In genomic region chr6:36676142-36677058, GRCh38 we compare ENCODE assay signal across 8 cellular contexts. TPM values are rescaled to one million over a fixed set of nuclear protein-coding genes. Genes with fewer than 3 reads are reported as not detected.
A peak's percentile ranks its signal among the peaks of the same experiment; 100 is the strongest.
DNase-seq lines count a peak whose midpoint lies in the region; ATAC-seq, FAIRE-seq and TF ChIP-seq lines count a peak whose summit lies in the region.

No MANE protein-coding gene starts in this region.

- H3K4me3 Mint-ChIP-seq in activated T-cell treated with anti-CD3 and anti-CD28 coated beads, Interleukin-2, amount 50 U/mL, for 72 hours = peak overlapping the region; percentile 65 to 81
- peak overlapping the region in 1 of 3 donors; percentile 96 for H3K4me3 Mint-ChIP-seq in T-cell

- peaks cover 3 to 5% of the 10 kb centered on the region in 2 donors for H3K36me3 Mint-ChIP-seq in activated T-cell treated with anti-CD3 and anti-CD28 coated beads, Interleukin-2, amount 50 U/mL, for 72 hours (ENCODE audit: insufficient read depth in 2 of 2)
- no peaks in the 10 kb centered on the region for H3K36me3 Mint-ChIP-seq in T-cell

- no peaks in the 10 kb centered on the region for H3K9me3 Mint-ChIP-seq in activated T-cell treated with anti-CD3 and anti-CD28 coated beads, Interleukin-2, amount 50 U/mL, for 72 hours
- no peaks in the 10 kb centered on the region for H3K9me3 Mint-ChIP-seq in T-cell

- no peak for TF ChIP-seq EP300 in gastroesophageal sphincter (IDR thresholded peaks at IDR 0.05)

- no peak for ATAC-seq in activated T-cell treated with anti-CD3 and anti-CD28 coated beads, Interleukin-2, amount 50 U/mL, for 72 hours (replicated peaks in 1 of 2)
- ATAC-seq in T-cell (replicated peaks in 1 of 4) (no peak), gastroesophageal sphincter (no peak), HG02884 (IDR thresholded peaks at IDR 0.05; ENCODE audit: unreplicated experiment) (no peak)

- FAIRE-seq in HTR-8/SVneo (lab: Jason Lieb, UNC) = no peak

- peaks cover 8% of the 10 kb centered on the region for H3K27me3 Mint-ChIP-seq in activated T-cell treated with anti-CD3 and anti-CD28 coated beads, Interleukin-2, amount 50 U/mL, for 72 hours (ENCODE audit: low read depth)
- H3K27me3 Mint-ChIP-seq in T-cell = no peaks in the 10 kb centered on the region

- no peak for DNase-seq in activated T-cell treated with anti-CD3 and anti-CD28 coated beads, Interleukin-2, amount 50 U/mL, for 72 hours
- DNase-seq in activated T-cell treated with anti-CD3 and anti-CD28 coated beads, Interleukin-2, amount 50 U/mL, for 1 hour = no peak
- no peak for DNase-seq in T-cell
- no peak for DNase-seq in testis
- no peak for DNase-seq in NCI-H1048 (lab: John Stamatoyannopoulos, UW)
- no peak for DNase-seq in HTR-8/SVneo (ENCODE audit: insufficient read length, low spot score)

- peaks cover 46% of the 10 kb centered on the region for H3K4me1 Mint-ChIP-seq in activated T-cell treated with anti-CD3 and anti-CD28 coated beads, Interleukin-2, amount 50 U/mL, for 72 hours (ENCODE audit: low read depth)
- peaks cover 32 to 35% (median 34%) of the 10 kb centered on the region in 3 donors for H3K4me1 Mint-ChIP-seq in T-cell

- H3K36me3 ChIP-seq in gastroesophageal sphincter (no peaks in the 10 kb centered on the region), testis (ENCODE audit: low read depth, missing control alignments) (no peaks in the 10 kb centered on the region)

- TF ChIP-seq POLR2A in gastroesophageal sphincter (IDR thresholded peaks at IDR 0.05) (no peak), testis (IDR thresholded peaks at IDR 0.05) (no peak)

- H3K9me3 ChIP-seq in gastroesophageal sphincter (no peaks in the 10 kb centered on the region), testis (no peaks in the 10 kb centered on the region)

- WGBS in gastroesophageal sphincter (ENCODE audit: low coverage in 1 of 2), 2 donors = 61 to 66% methylated on average over 2 to 3 of the region's 4 CpGs
- 74 to 82% methylated on average over 4 of the region's 4 CpGs for WGBS in testis, 2 donors

- no peak for TF ChIP-seq CTCF in gastroesophageal sphincter (IDR thresholded peaks at IDR 0.05)
- no peak for TF ChIP-seq CTCF in testis (IDR thresholded peaks at IDR 0.05)

- CTCF ChIA-PET in T-cell (lab: Charles Lee) = interaction anchor here in 1 of 2 donors (0.6 to 0.7 kb wide), 2 partner anchors 68 to 105 kb away, joined by 3 read pairs; no protein-coding TSS in a partner anchor

- H3K4me3 ChIP-seq in gastroesophageal sphincter (peak overlapping the region in 1 of 2 donors; percentile 18), testis (no peak overlapping the region)

- H3K27ac ChIP-seq in gastroesophageal sphincter = peak overlapping the region in 3 of 4 donors; percentile 96
- peak overlapping the region; percentile 72 to 98 for H3K27ac ChIP-seq in testis

- intact Hi-C loops in testis (cut with DNase I; ENCODE audit: low total_unique reads) = no loop called here

- H3K27me3 ChIP-seq in gastroesophageal sphincter (no peaks in the 10 kb centered on the region), testis (no peaks in the 10 kb centered on the region)

- H3K4me1 ChIP-seq in gastroesophageal sphincter (peaks cover 3 to 35% (median 18%) of the 10 kb centered on the region in 3 donors), testis (peaks cover 27% of the 10 kb centered on the region)

- POLR2A ChIA-PET in T-cell (lab: Charles Lee) = interaction anchor here (0.6 kb wide), 2 partner anchors 70 to 750 kb away, joined by 3 to 4 read pairs; no protein-coding TSS in a partner anchor

- peak overlapping the region; percentile 17 for H3K27ac Mint-ChIP-seq in activated T-cell treated with anti-CD3 and anti-CD28 coated beads, Interleukin-2, amount 50 U/mL, for 72 hours
- peak overlapping the region; percentile 78 to 80 for H3K27ac Mint-ChIP-seq in T-cell

RNA-seq across cellular contexts. Expression of gene CDKN1A, which starts 2.1 kb away (rescaled TPM):
- total RNA-seq in activated T-cell treated with anti-CD3 and anti-CD28 coated beads, Interleukin-2, amount 50 U/mL, for 72 hours = 10 to 100 TPM; 59.9 to 60.4 TPM
- total RNA-seq in T-cell = 10 to 100 TPM in 4 of 5 donors, 1 to 10 TPM in 1; 9.6 to 88.9 (median 11.8) TPM
- total RNA-seq in gastroesophageal sphincter = 100 to 1,000 TPM in 1 of 4 donors, 10 to 100 TPM in 3; 49.7 to 137 (median 81.7) TPM
- 100 to 1,000 TPM; 154 TPM for total RNA-seq in testis
- 64.2 TPM for polyA plus RNA-seq in testis (ENCODE audit: insufficient read depth, low read depth, low replicate concordance)

RNA-seq across cellular contexts. Expression of gene RAB44, which starts 21.2 kb away (rescaled TPM):
- under 1 TPM; 0.05 to 0.09 TPM for total RNA-seq in activated T-cell treated with anti-CD3 and anti-CD28 coated beads, Interleukin-2, amount 50 U/mL, for 72 hours
- under 1 TPM in 4 of 5 donors, not detected in 1; 0.06 to 0.35 (median 0.09) TPM for total RNA-seq in T-cell
- total RNA-seq in gastroesophageal sphincter = 1 to 10 TPM in 1 of 4 donors, under 1 TPM in 2, not detected in 1; 0.67 to 1.6 (median 0.89) TPM
- total RNA-seq in testis = under 1 TPM; 0.24 to 0.56 TPM
- 0.09 TPM for polyA plus RNA-seq in testis (ENCODE audit: insufficient read depth, low read depth, low replicate concordance)
